Comparison of ENCODE assay signal across 9 cellular contexts in the genomic region with DNA sequence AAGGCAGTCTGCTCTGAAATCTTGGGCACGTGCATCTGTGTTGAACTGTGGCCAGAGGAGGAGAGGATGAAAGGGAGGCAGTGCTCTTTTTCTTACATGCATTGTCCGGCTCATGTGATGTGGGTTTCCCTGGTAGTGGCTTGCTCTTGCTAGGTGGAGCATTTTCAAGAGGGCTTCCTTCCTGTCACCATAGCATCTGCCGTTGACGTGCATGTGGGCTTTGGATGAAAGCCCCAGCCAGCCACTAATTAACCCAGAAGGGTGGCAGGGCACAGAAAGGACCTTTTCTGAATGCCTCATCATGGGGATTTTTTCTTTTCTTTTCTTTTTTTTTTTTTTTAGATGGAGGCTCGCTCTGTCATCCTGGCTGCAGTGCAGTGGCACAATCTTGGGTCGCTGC.
DNase-seq lines count a peak whose midpoint lies in the region; ATAC-seq, FAIRE-seq and TF ChIP-seq lines count a peak whose summit lies in the region.
"Had no signal": no experiment of that assay in that cellular context is flagged by ENCODE, and none has a peak within 500 bp of the region (broad histone marks: within the 10 kb centered on the region; RNA-seq: fewer than 3 reads in every experiment).

No MANE protein-coding gene starts in this region.

- WGBS in esophagus squamous epithelium, 2 donors: 61 to 75% methylated on average over 5 to 6 of the region's 6 CpGs
- WGBS in gastroesophageal sphincter (ENCODE audit: low coverage in 1 of 2), 2 donors: 0 to 26% methylated on average over 1 to 4 of the region's 6 CpGs

- no peak for FAIRE-seq in HTR-8/SVneo (lab: Jason Lieb, UNC)

- intact Hi-C loops in esophagus squamous epithelium (cut with DNase I): no loop called here

- DNase-seq in T follicular helper cell (ENCODE audit: low read depth) (peak; percentile 8), lung microvascular endothelial cell (ENCODE audit: low read depth in 2 of 2) (peak; percentile 63), HTR-8/SVneo (ENCODE audit: insufficient read length, low spot score) (no peak), superior temporal gyrus (ENCODE audit: extremely low spot score) (no peak), esophagus squamous epithelium (lab: John Stamatoyannopoulos, UW) (no peak)

- ATAC-seq in GM18517 (IDR thresholded peaks at IDR 0.05; ENCODE audit: unreplicated experiment) (peak; percentile 80), HG02852 (IDR thresholded peaks at IDR 0.05; ENCODE audit: unreplicated experiment) (peak; percentile 75), gastroesophageal sphincter (no peak)

- TF ChIP-seq CTCF in esophagus squamous epithelium (IDR thresholded peaks at IDR 0.05): no peak
- no peak for TF ChIP-seq CTCF in gastroesophageal sphincter (IDR thresholded peaks at IDR 0.05)

- H3K4me1 ChIP-seq in esophagus squamous epithelium (peaks cover 0 to 8% (median 0%) of the 10 kb centered on the region in 3 donors), gastroesophageal sphincter (peaks cover 0 to 31% (median 0%) of the 10 kb centered on the region in 3 donors)

- TF ChIP-seq POLR2A in esophagus squamous epithelium (IDR thresholded peaks at IDR 0.05) (no peak), gastroesophageal sphincter (IDR thresholded peaks at IDR 0.05) (no peak)

- H3K36me3 ChIP-seq in esophagus squamous epithelium (no peaks in the 10 kb centered on the region), gastroesophageal sphincter (no peaks in the 10 kb centered on the region)
- H3K36me3 ChIP-seq: ovary had no signal

- no peak for TF ChIP-seq EP300 in gastroesophageal sphincter (IDR thresholded peaks at IDR 0.05)

- H3K27me3 ChIP-seq in esophagus squamous epithelium (no peaks in the 10 kb centered on the region), gastroesophageal sphincter (no peaks in the 10 kb centered on the region)
- H3K27me3 ChIP-seq: ovary had no signal

- H3K27ac ChIP-seq in esophagus squamous epithelium: no peak overlapping the region
- H3K27ac ChIP-seq in gastroesophageal sphincter: peak overlapping the region in 1 of 4 donors; percentile 10
- H3K27ac ChIP-seq: ovary had no signal

- H3K9me3 ChIP-seq in esophagus squamous epithelium (no peaks in the 10 kb centered on the region), gastroesophageal sphincter (no peaks in the 10 kb centered on the region)
- H3K9me3 ChIP-seq: ovary had no signal

- no peak overlapping the region for H3K4me3 ChIP-seq in esophagus squamous epithelium
- H3K4me3 ChIP-seq in gastroesophageal sphincter: no peak overlapping the region
- H3K4me3 ChIP-seq: ovary had no signal

Comparison
In these comparisons a context has a peak if more than half of its experiments do, and no peak if none do; other contexts are left out.
1. DNase-seq: peak in T follicular helper cell (single experiment) and lung microvascular endothelial cell (2 of 2); none in HTR-8/SVneo (single experiment), superior temporal gyrus (single experiment) and esophagus squamous epithelium (single experiment).